16 cellular contexts compared by ENCODE assay signal in genomic region chr20:54023406-54023805, GRCh38. TPM values are rescaled to one million over a fixed set of nuclear protein-coding genes. Genes with fewer than 3 reads are reported as not detected.
"Had no signal": no experiment of that assay in that cellular context is flagged by ENCODE, and none has a peak within 500 bp of the region (broad histone marks: within the 10 kb centered on the region; RNA-seq: fewer than 3 reads in every experiment).

No MANE protein-coding gene starts in this region.

- DNase-seq: Kasumi-1, MM.1S, NCI-H1092 treated with DMSO at 0.1 percent for 48 hours, NCI-H1436, NCI-H1930, NCI-H2081, NCI-H2107, NCI-H345, NCI-H446 treated with DMSO at 0.1 percent for 48 hours, NCI-H510A treated with DMSO at 0.1 percent for 48 hours, NCI-H69, NCI-H774, Right ventricle myocardium superior, RPMI8226, SIG-M5 had no signal

- ATAC-seq: K562 had no signal

RNA-seq across cellular contexts. Expression of gene BCAS1, which starts 47.0 kb away (rescaled TPM):
- total RNA-seq: Right ventricle myocardium superior had no signal
